In genomic region chr1:155858805-155859233, GRCh38 we compare ENCODE assay signal across 8 cellular contexts. TPM values are rescaled to one million over a fixed set of nuclear protein-coding genes. Genes with fewer than 3 reads are reported as not detected.
A peak's percentile ranks its signal among the peaks of the same experiment; 100 is the strongest.
DNase-seq lines count a peak whose midpoint lies in the region; ATAC-seq lines count a peak whose summit lies in the region.

No MANE protein-coding gene starts in this region.

- H3K9ac ChIP-seq in iPS-15b (ENCODE audit: low read depth, low read length), result no peak overlapping the region

- no peaks in the 10 kb centered on the region for H3K27me3 ChIP-seq in iPS-15b (ENCODE audit: control insufficient read depth, insufficient read depth, low read length)

- peaks cover 7% of the 10 kb centered on the region for H3K4me1 ChIP-seq in iPS-15b (ENCODE audit: control insufficient read depth, insufficient read depth, low read length)

- DNase-seq in activated CD4-positive, alpha-beta T cell treated with anti-CD3 and anti-CD28 coated beads for 48 hours, result peak; percentile 58
- no peak for DNase-seq in activated CD4-positive, alpha-beta T cell treated with anti-CD3 and anti-CD28 coated beads for 1 hour
- DNase-seq in activated T-cell treated with anti-CD3 and anti-CD28 coated beads, Interleukin-2, amount 50 U/mL, for 72 hours, result peak; percentile 45 to 48
- peak; percentile 28 for DNase-seq in stimulated activated CD8-positive, alpha-beta memory T cell treated with anti-CD3 and anti-CD28 coated beads, Interleukin-15, amount 100 ng/mL, for 48 hours (ENCODE audit: low read depth in 2 of 2)
- DNase-seq in iPS-NIHi11 (ENCODE audit: low spot score), result no peak
- DNase-seq in HUDEP-2 (lab: John Stamatoyannopoulos, UW; ENCODE audit: unreplicated experiment in 76 of 76), result no peak

- H3K9me3 ChIP-seq in iPS-15b (ENCODE audit: control insufficient read depth, insufficient read depth, low read length), result no peaks in the 10 kb centered on the region

- peak overlapping the region; percentile 53 for H3K4me3 ChIP-seq in iPS-15b (ENCODE audit: low read depth, low read length)

- H3K36me3 Mint-ChIP-seq in activated T-cell treated with anti-CD3 and anti-CD28 coated beads, Interleukin-2, amount 50 U/mL, for 72 hours (ENCODE audit: insufficient read depth in 2 of 2), result peaks cover 0 to 13% of the 10 kb centered on the region in 2 donors

- peak overlapping the region; percentile 91 to 100 for H3K4me3 Mint-ChIP-seq in activated T-cell treated with anti-CD3 and anti-CD28 coated beads, Interleukin-2, amount 50 U/mL, for 72 hours

- ATAC-seq in HG03460 (IDR thresholded peaks at IDR 0.05; ENCODE audit: unreplicated experiment), result peak; percentile 6
- ATAC-seq in activated T-cell treated with anti-CD3 and anti-CD28 coated beads, Interleukin-2, amount 50 U/mL, for 72 hours (replicated peaks in 1 of 2), result peak; percentile 16 to 20

- peaks cover 12% of the 10 kb centered on the region for H3K27me3 Mint-ChIP-seq in activated T-cell treated with anti-CD3 and anti-CD28 coated beads, Interleukin-2, amount 50 U/mL, for 72 hours (ENCODE audit: low read depth)

- H3K27ac Mint-ChIP-seq in activated T-cell treated with anti-CD3 and anti-CD28 coated beads, Interleukin-2, amount 50 U/mL, for 72 hours, result peak overlapping the region; percentile 63

- H3K4me1 Mint-ChIP-seq in activated T-cell treated with anti-CD3 and anti-CD28 coated beads, Interleukin-2, amount 50 U/mL, for 72 hours (ENCODE audit: low read depth), result peaks cover 62% of the 10 kb centered on the region

- no peaks in the 10 kb centered on the region for H3K36me3 ChIP-seq in iPS-15b (ENCODE audit: control insufficient read depth, insufficient read depth, low read length)

- H3K9me3 Mint-ChIP-seq in activated T-cell treated with anti-CD3 and anti-CD28 coated beads, Interleukin-2, amount 50 U/mL, for 72 hours, result no peaks in the 10 kb centered on the region

RNA-seq across cellular contexts. Expression of gene SYT11, which starts 0.5 kb away (rescaled TPM):
- 10 to 100 TPM; 30.6 to 35.3 TPM for total RNA-seq in activated T-cell treated with anti-CD3 and anti-CD28 coated beads, Interleukin-2, amount 50 U/mL, for 72 hours

RNA-seq across cellular contexts. Expression of gene GON4L, which starts 1.8 kb away (rescaled TPM):
- total RNA-seq in activated T-cell treated with anti-CD3 and anti-CD28 coated beads, Interleukin-2, amount 50 U/mL, for 72 hours, result 10 to 100 TPM; 62.8 to 67.3 TPM

RNA-seq across cellular contexts. Expression of gene RIT1, which starts 52.3 kb away (rescaled TPM):
- 10 to 100 TPM; 31.7 to 33.8 TPM for total RNA-seq in activated T-cell treated with anti-CD3 and anti-CD28 coated beads, Interleukin-2, amount 50 U/mL, for 72 hours

Comparison
In these comparisons a context has a peak if more than half of its experiments do, and no peak if none do; other contexts are left out.
1. DNase-seq: peak in activated CD4-positive, alpha-beta T cell treated with anti-CD3 and anti-CD28 coated beads for 48 hours (single experiment), activated T-cell treated with anti-CD3 and anti-CD28 coated beads, Interleukin-2, amount 50 U/mL, for 72 hours (2 of 2) and stimulated activated CD8-positive, alpha-beta memory T cell treated with anti-CD3 and anti-CD28 coated beads, Interleukin-15, amount 100 ng/mL, for 48 hours (2 of 2); none in activated CD4-positive, alpha-beta T cell treated with anti-CD3 and anti-CD28 coated beads for 1 hour (single experiment), iPS-NIHi11 (single experiment) and HUDEP-2 (0 of 76).